In the genomic region with DNA sequence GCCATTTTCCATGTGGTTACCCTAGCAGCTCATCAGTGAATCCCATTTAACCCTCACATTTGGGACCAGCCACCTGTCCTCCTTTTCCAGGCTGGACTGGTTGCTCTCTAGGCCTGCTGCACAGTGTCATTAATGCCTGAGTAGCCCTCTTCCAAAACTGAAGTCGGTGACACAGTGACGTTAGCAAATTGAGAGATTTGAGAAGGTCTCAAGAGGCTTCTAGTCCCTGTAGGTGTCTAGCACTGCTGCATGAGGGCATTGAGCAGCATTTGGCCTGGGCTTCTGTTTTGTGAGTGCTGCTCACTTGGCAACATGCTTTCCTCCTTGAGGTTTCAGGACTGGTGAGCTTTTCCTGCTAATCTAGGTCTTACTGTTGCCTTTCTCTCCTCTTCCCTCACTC, we compare ENCODE assay signal across 1 cellular context.
TF ChIP-seq lines count a peak whose summit lies in the region.

No MANE protein-coding gene starts in this region.

TF ChIP-seq in IMR-90, 13 proteins besides CTCF, POLR2A, EP300 and RAD21 (continued from another document):
- TF ChIP-seq, protein P1, sequence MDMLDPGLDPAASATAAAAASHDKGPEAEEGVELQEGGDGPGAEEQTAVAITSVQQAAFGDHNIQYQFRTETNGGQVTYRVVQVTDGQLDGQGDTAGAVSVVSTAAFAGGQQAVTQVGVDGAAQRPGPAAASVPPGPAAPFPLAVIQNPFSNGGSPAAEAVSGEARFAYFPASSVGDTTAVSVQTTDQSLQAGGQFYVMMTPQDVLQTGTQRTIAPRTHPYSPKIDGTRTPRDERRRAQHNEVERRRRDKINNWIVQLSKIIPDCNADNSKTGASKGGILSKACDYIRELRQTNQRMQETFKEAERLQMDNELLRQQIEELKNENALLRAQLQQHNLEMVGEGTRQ (IDR thresholded peaks at IDR 0.05; ENCODE audit: low read depth, low read length), result no peak
- TF ChIP-seq CEBPB (IDR thresholded peaks at IDR 0.05; ENCODE audit: low read depth, low read length), result no peak
- TF ChIP-seq RCOR1 (IDR thresholded peaks at IDR 0.05; ENCODE audit: insufficient replicate concordance, low read length), result no peak
- no peak for TF ChIP-seq NFE2L2 (IDR thresholded peaks at IDR 0.05; ENCODE audit: low read depth, low read length)
